24 cellular contexts compared by ENCODE assay signal in genomic region chr2:16153754-16154035, GRCh38.
"Had no signal": no experiment of that assay in that cellular context is flagged by ENCODE, and none has a peak within 500 bp of the region (broad histone marks: within the 10 kb centered on the region; RNA-seq: fewer than 3 reads in every experiment).

No MANE protein-coding gene starts in this region.

- DNase-seq: colonic mucosa; cortex of kidney; dermis blood vessel endothelial cell; dorsolateral prefrontal cortex; effector CD4-positive, alpha-beta T cell; effector CD8-positive, alpha-beta T cell; effector memory CD4-positive, alpha-beta T cell; effector memory CD8-positive, alpha-beta T cell; erythroblast; esophagus squamous epithelium; foreskin fibroblast; foreskin keratinocyte; foreskin melanocyte; gastrocnemius medialis; glutamatergic neuron; heart left ventricle; heart right ventricle had no signal

- H3K79me2 ChIP-seq: hepatocyte had no signal

- H3K9me3 Mint-ChIP-seq: dendritic cell treated with granulocyte-macrophage colony-stimulating factor and Interleukin-4, amounts not matched to agents 40 ng/mL and 50 ng/mL, for 4 days; endodermal cell had no signal

- H3K27me3 ChIP-seq: colonic mucosa, dorsolateral prefrontal cortex, gastrocnemius medialis, gastroesophageal sphincter, heart left ventricle, hepatocyte had no signal

- H2AFZ ChIP-seq: hepatocyte had no signal

- H3K36me3 ChIP-seq: colonic mucosa, esophagus squamous epithelium, gastrocnemius medialis, gastroesophageal sphincter, heart left ventricle, heart right ventricle had no signal

- H3K4me3 ChIP-seq: colonic mucosa, coronary artery, dorsolateral prefrontal cortex, esophagus squamous epithelium, gastrocnemius medialis, gastroesophageal sphincter, heart left ventricle, heart right ventricle, hepatocyte had no signal

- ATAC-seq: effector memory CD8-positive, alpha-beta T cell; esophagus mucosa; foreskin keratinocyte; gastrocnemius medialis; gastroesophageal sphincter; heart left ventricle; heart right ventricle had no signal

- H3K27me3 Mint-ChIP-seq: dendritic cell treated with granulocyte-macrophage colony-stimulating factor and Interleukin-4, amounts not matched to agents 40 ng/mL and 50 ng/mL, for 4 days; effector memory CD8-positive, alpha-beta T cell had no signal

- H3K4me3 Mint-ChIP-seq: dendritic cell treated with granulocyte-macrophage colony-stimulating factor and Interleukin-4, amounts not matched to agents 40 ng/mL and 50 ng/mL, for 4 days; effector memory CD8-positive, alpha-beta T cell; endodermal cell had no signal

- H3K27ac Mint-ChIP-seq: dendritic cell treated with granulocyte-macrophage colony-stimulating factor and Interleukin-4, amounts not matched to agents 40 ng/mL and 50 ng/mL, for 4 days; effector memory CD8-positive, alpha-beta T cell; endodermal cell had no signal

- H3K4me1 ChIP-seq: colonic mucosa, esophagus squamous epithelium, foreskin keratinocyte, gastrocnemius medialis, gastroesophageal sphincter, heart left ventricle, heart right ventricle had no signal

- H3K4me2 ChIP-seq: hepatocyte had no signal

- H3K9me3 ChIP-seq: colonic mucosa, esophagus squamous epithelium, gastrocnemius medialis, gastroesophageal sphincter, heart left ventricle, heart right ventricle had no signal

- H3K27ac ChIP-seq: colonic mucosa, coronary artery, dorsolateral prefrontal cortex, epithelial cell of prostate, esophagus squamous epithelium, foreskin keratinocyte, gastrocnemius medialis, gastroesophageal sphincter, heart left ventricle, heart right ventricle, hepatocyte had no signal
